28 cellular contexts compared by ENCODE assay signal in genomic region chr6:81933648-81934047, GRCh38.
DNase-seq lines count a peak whose midpoint lies in the region; ATAC-seq and TF ChIP-seq lines count a peak whose summit lies in the region.
"Had no signal": no experiment of that assay in that cellular context is flagged by ENCODE, and none has a peak within 500 bp of the region (broad histone marks: within the 10 kb centered on the region; RNA-seq: fewer than 3 reads in every experiment).

No MANE protein-coding gene starts in this region.

- CTCF ChIA-PET in PC-3 (lab: Charles Lee), result no interaction called here
- CTCF ChIA-PET in GM10248 (lab: Yijun Ruan, JAX), result interaction anchor here (1.4 to 1.6 kb wide), 2 partner anchors 16 to 19 kb away, joined by 4 to 5 read pairs; no protein-coding TSS in a partner anchor

- WGBS in GM23248 (ENCODE audit: low coverage in 1 of 2, low lambda C conversion rate in 2 of 2, missing lambda C conversion rate in 2 of 2), 2 experiments, result 96% methylated on average over 1 of the region's 1 CpG
- WGBS in right lobe of liver (ENCODE audit: insufficient coverage, low coverage, low lambda C conversion rate, missing lambda C conversion rate), result 7% methylated on average over 1 of the region's 1 CpG

- H3K27ac ChIP-seq in GM23248 (no peak overlapping the region), PC-3 (ENCODE audit: low read length) (peak overlapping the region; percentile 46), right lobe of liver (no peak overlapping the region), lower lobe of right lung (no peak overlapping the region)
- H3K27ac ChIP-seq: brain microvascular endothelial cell, dorsolateral prefrontal cortex, KMS-11, RWPE1, SJSA1 had no signal

- intact Hi-C loops in PC-3 (cut with micrococcal nuclease) (no loop called here), right lobe of liver (cut with DNase I) (no loop called here), lower lobe of right lung (cut with DNase I) (no loop called here)

- H3K9me3 ChIP-seq in GM23248 (ENCODE audit: low read depth) (no peaks in the 10 kb centered on the region), PC-3 (ENCODE audit: low read length) (no peaks in the 10 kb centered on the region), right lobe of liver (no peaks in the 10 kb centered on the region), lower lobe of right lung (no peaks in the 10 kb centered on the region)
- H3K9me3 ChIP-seq: SJSA1 had no signal

- H3K79me2 ChIP-seq in GM23248 (ENCODE audit: insufficient read depth), result no peaks in the 10 kb centered on the region
- no peaks in the 10 kb centered on the region for H3K79me2 ChIP-seq in PC-3 (ENCODE audit: low read length)

- H3F3A ChIP-seq in GM23248 (ENCODE audit: insufficient read depth) (peaks cover 34% of the 10 kb centered on the region), PC-3 (ENCODE audit: low read length, unreplicated experiment) (peaks cover under 1% of the 10 kb centered on the region)

- no peak for ATAC-seq in PC-3
- ATAC-seq in right lobe of liver, result peak in 3 of 4 donors; percentile 35 to 48 (median 46)
- no peak for ATAC-seq in HG02885 (IDR thresholded peaks at IDR 0.05; ENCODE audit: poor library complexity, unreplicated experiment)
- ATAC-seq in lower lobe of right lung, result no peak
- ATAC-seq: activated naive CD4-positive, alpha-beta T cell treated with anti-CD3 and anti-CD28 coated beads, Interleukin-2, amount 50 U/mL, for 72 hours; stimulated activated memory B cell treated with anti-CD40 and anti-IgM and Interleukin-4, amounts not matched to agents 10 μg/mL and 1 μg/mL and 100 μg/mL, for 72 hours; WTC11 had no signal

- no peak overlapping the region for H2AFZ ChIP-seq in GM23248
- H2AFZ ChIP-seq in PC-3 (ENCODE audit: low read length), result no peak overlapping the region

- H3K9ac ChIP-seq in GM23248 (no peak overlapping the region), PC-3 (ENCODE audit: low read length) (no peak overlapping the region)
- H3K9ac ChIP-seq: KMS-11 had no signal

- POLR2A ChIA-PET in PC-3 (lab: Charles Lee; ENCODE audit: unreplicated experiment), result no interaction called here
- POLR2A ChIA-PET in GM10248 (lab: Yijun Ruan, JAX), result no interaction called here

- in situ Hi-C loops in GM23248 (cut with MboI), result no loop called here

- DNase-seq in GM23248, result peak; percentile 21
- DNase-seq in PC-3, result peak; percentile 62
- DNase-seq in fibroblast of the aortic adventitia (ENCODE audit: low read depth), result peak; percentile 50
- DNase-seq in right lobe of liver, result no peak
- no peak for DNase-seq in GM10248 (ENCODE audit: extremely low spot score)
- DNase-seq in iPS-NIHi7 (ENCODE audit: extremely low spot score), result no peak
- no peak for DNase-seq in lower lobe of right lung
- DNase-seq: activated CD4-positive, alpha-beta T cell treated with anti-CD3 and anti-CD28 coated beads, Interleukin-2, amount 10 ng/mL, durations not matched to agents 24 days and 14 days; activated CD8-positive, alpha-beta memory T cell treated with anti-CD3 and anti-CD28 coated beads for 24 hours; amygdala; brain microvascular endothelial cell; C1 segment of cervical spinal cord; COR-L47; DND-41; dorsolateral prefrontal cortex; GOT3; MV-4-11; NCI-H446 treated with DMSO at 0.1 percent for 48 hours; NCI-H82; T1000 had no signal

- H3K9me2 ChIP-seq in GM23248 (ENCODE audit: insufficient read depth), result no peaks in the 10 kb centered on the region
- H3K9me2 ChIP-seq in PC-3 (replicated peaks; ENCODE audit: low read length), result no peaks in the 10 kb centered on the region

- no peaks in the 10 kb centered on the region for H3K27me3 ChIP-seq in GM23248 (replicated peaks; ENCODE audit: insufficient read depth)
- H3K27me3 ChIP-seq in PC-3 (ENCODE audit: low read length), result no peaks in the 10 kb centered on the region
- H3K27me3 ChIP-seq in right lobe of liver, result no peaks in the 10 kb centered on the region
- no peaks in the 10 kb centered on the region for H3K27me3 ChIP-seq in lower lobe of right lung (ENCODE audit: low read depth)
- H3K27me3 ChIP-seq: brain microvascular endothelial cell, SJSA1 had no signal

- BruUV-seq in PC-3 (replicated peaks; lab: Mats Ljungman, UMichigan), result no TSS peak

- H3K36me3 ChIP-seq in GM23248 (ENCODE audit: low read depth), result no peaks in the 10 kb centered on the region
- no peaks in the 10 kb centered on the region for H3K36me3 ChIP-seq in PC-3 (ENCODE audit: low read depth, low read length)
- no peaks in the 10 kb centered on the region for H3K36me3 ChIP-seq in right lobe of liver
- no peaks in the 10 kb centered on the region for H3K36me3 ChIP-seq in lower lobe of right lung
- H3K36me3 ChIP-seq: brain microvascular endothelial cell, SJSA1 had no signal

- H4K20me1 ChIP-seq in GM23248 (ENCODE audit: insufficient read depth) (no peaks in the 10 kb centered on the region), PC-3 (ENCODE audit: low read length) (no peaks in the 10 kb centered on the region)

- H3K4me1 ChIP-seq in GM23248 (ENCODE audit: insufficient read depth) (peaks cover 38% of the 10 kb centered on the region), PC-3 (ENCODE audit: insufficient read depth, low read length) (peaks cover 38% of the 10 kb centered on the region), right lobe of liver (peaks cover 0 to 3% (median 0%) of the 10 kb centered on the region in 4 donors), lower lobe of right lung (peaks cover 5% of the 10 kb centered on the region)

- TF ChIP-seq CTCF in PC-3 (conservative IDR thresholded peaks at IDR 0.05; ENCODE audit: low read depth, low read length) (no peak), fibroblast of the aortic adventitia (IDR thresholded peaks at IDR 0.05; ENCODE audit: insufficient read depth, low read length) (no peak), right lobe of liver (IDR thresholded peaks at IDR 0.05) (no peak), GM10248 (IDR thresholded peaks at IDR 0.05; ENCODE audit: control extremely low read depth, extremely low read depth, low read depth, missing control alignments) (no peak), lower lobe of right lung (IDR thresholded peaks at IDR 0.05) (no peak)

- no peak for TF ChIP-seq POLR2A in right lobe of liver (IDR thresholded peaks at IDR 0.05)

- no peak overlapping the region for H3K4me3 ChIP-seq in GM23248
- no peak overlapping the region for H3K4me3 ChIP-seq in PC-3 (ENCODE audit: low read length)
- H3K4me3 ChIP-seq in fibroblast of the aortic adventitia (ENCODE audit: low read depth, low read length), result no peak overlapping the region
- no peak overlapping the region for H3K4me3 ChIP-seq in right lobe of liver
- H3K4me3 ChIP-seq in lower lobe of right lung, result no peak overlapping the region
- H3K4me3 ChIP-seq: dorsolateral prefrontal cortex, lung, SJSA1 had no signal

- H3K4me2 ChIP-seq in GM23248 (ENCODE audit: unreplicated experiment) (no peak overlapping the region), PC-3 (ENCODE audit: low read length) (no peak overlapping the region)
- H3K4me2 ChIP-seq: KMS-11 had no signal

Comparison
In these comparisons a context has a peak if more than half of its experiments do, and no peak if none do; other contexts are left out.
1. DNase-seq: peak in GM23248 (single experiment), PC-3 (single experiment) and fibroblast of the aortic adventitia (single experiment); none in right lobe of liver (0 of 3), GM10248 (single experiment), iPS-NIHi7 (single experiment) and lower lobe of right lung (single experiment).
2. ATAC-seq: peak in right lobe of liver (3 of 4); none in PC-3 (single experiment), HG02885 (single experiment) and lower lobe of right lung (0 of 2).